In genomic region chr2:237405006-237405559, GRCh38 we compare ENCODE assay signal across 19 cellular contexts. TPM values are rescaled to one million over a fixed set of nuclear protein-coding genes. Genes with fewer than 3 reads are reported as not detected.
DNase-seq lines count a peak whose midpoint lies in the region; ATAC-seq and TF ChIP-seq lines count a peak whose summit lies in the region.
"Had no signal": no experiment of that assay in that cellular context is flagged by ENCODE, and none has a peak within 500 bp of the region (broad histone marks: within the 10 kb centered on the region; RNA-seq: fewer than 3 reads in every experiment).

No MANE protein-coding gene starts in this region.

- TF ChIP-seq EP300 in suprapubic skin (IDR thresholded peaks at IDR 0.05) = no peak

- peaks cover 15% of the 10 kb centered on the region for H3K27me3 Mint-ChIP-seq in HFFc6 (ENCODE audit: insufficient read depth)
- H3K27me3 Mint-ChIP-seq in mesothelial cell of epicardium (ENCODE audit: low read depth) = no peaks in the 10 kb centered on the region
- H3K27me3 Mint-ChIP-seq: activated CD4-positive, alpha-beta T cell treated with anti-CD3 and anti-CD28 coated beads, Interleukin-2, amount 10 ng/mL, durations not matched to agents 7 days and 5 days had no signal

- H3K27ac Mint-ChIP-seq in HFFc6 (peak overlapping the region; percentile 93), mesothelial cell of epicardium (peak overlapping the region; percentile 57)
- H3K27ac Mint-ChIP-seq: activated CD4-positive, alpha-beta T cell treated with anti-CD3 and anti-CD28 coated beads, Interleukin-2, amount 10 ng/mL, durations not matched to agents 7 days and 5 days; B cell; nephron progenitor cell; T-cell had no signal

- peaks cover 22% of the 10 kb centered on the region for H3K4me1 ChIP-seq in suprapubic skin

- ATAC-seq in HG02852 (IDR thresholded peaks at IDR 0.05; ENCODE audit: unreplicated experiment) = no peak
- ATAC-seq: T-cell had no signal

- no peaks in the 10 kb centered on the region for H3K9me3 ChIP-seq in suprapubic skin
- H3K9me3 ChIP-seq: thoracic aorta had no signal

- H3K4me3 ChIP-seq in cardiac fibroblast (replicated peaks in 1 of 2; ENCODE audit: low read depth in 2 of 2, low read length in 2 of 2) (peak overlapping the region in 1 of 2 donors; percentile 98), suprapubic skin (peak overlapping the region; percentile 5)
- H3K4me3 ChIP-seq: thoracic aorta had no signal

- peak overlapping the region; percentile 82 for H3K4me3 Mint-ChIP-seq in HFFc6
- peak overlapping the region; percentile 16 for H3K4me3 Mint-ChIP-seq in mesothelial cell of epicardium
- H3K4me3 Mint-ChIP-seq: activated CD4-positive, alpha-beta T cell treated with anti-CD3 and anti-CD28 coated beads, Interleukin-2, amount 10 ng/mL, durations not matched to agents 7 days and 5 days; B cell; nephron progenitor cell; T-cell had no signal

- 52% methylated on average over 13 of the region's 13 CpGs for WGBS in suprapubic skin

- peaks cover 4% of the 10 kb centered on the region; the same call in 1 of the 2 replicates for H3K9me3 Mint-ChIP-seq in HFFc6
- no peaks in the 10 kb centered on the region for H3K9me3 Mint-ChIP-seq in mesothelial cell of epicardium
- H3K9me3 Mint-ChIP-seq: activated CD4-positive, alpha-beta T cell treated with anti-CD3 and anti-CD28 coated beads, Interleukin-2, amount 10 ng/mL, durations not matched to agents 7 days and 5 days; T-cell had no signal

- no peaks in the 10 kb centered on the region for H3K27me3 ChIP-seq in suprapubic skin

- DNase-seq in HFFc6 = no peak
- peak; percentile 69 to 81 for DNase-seq in cardiac fibroblast (ENCODE audit: low read depth in 2 of 2)
- DNase-seq in mesothelial cell of epicardium (ENCODE audit: low spot score in 2 of 2, unreplicated experiment in 2 of 2) = no peak
- DNase-seq in suprapubic skin (ENCODE audit: low spot score in 2 of 2) = no peak
- DNase-seq in SW480 (ENCODE audit: low spot score) = no peak
- DNase-seq in NCI-H1694 (lab: John Stamatoyannopoulos, UW) = no peak
- DNase-seq: activated CD4-positive, alpha-beta T cell treated with anti-CD3 and anti-CD28 coated beads, Interleukin-2, amount 10 ng/mL, durations not matched to agents 7 days and 5 days; activated gamma-delta T cell; COR-L47; effector CD8-positive, alpha-beta T cell; Kasumi-1; NCI-H1092 treated with DMSO at 0.1 percent for 48 hours; NCI-H2081 treated with DMSO at 0.1 percent for 48 hours; nephron progenitor cell; SHP77 treated with DMSO at 0.1 percent for 48 hours; T-cell had no signal

- TF ChIP-seq POLR2A in suprapubic skin (IDR thresholded peaks at IDR 0.05) = no peak

- peaks cover 75% of the 10 kb centered on the region for H3K36me3 Mint-ChIP-seq in HFFc6 (ENCODE audit: low read depth)
- H3K36me3 Mint-ChIP-seq in mesothelial cell of epicardium = no peaks in the 10 kb centered on the region
- H3K36me3 Mint-ChIP-seq: T-cell had no signal

- peaks cover 94% of the 10 kb centered on the region for H3K4me1 Mint-ChIP-seq in HFFc6 (ENCODE audit: low read depth)
- H3K4me1 Mint-ChIP-seq in mesothelial cell of epicardium = peaks cover 32% of the 10 kb centered on the region
- H3K4me1 Mint-ChIP-seq: activated CD4-positive, alpha-beta T cell treated with anti-CD3 and anti-CD28 coated beads, Interleukin-2, amount 10 ng/mL, durations not matched to agents 7 days and 5 days; B cell; T-cell had no signal

- peak overlapping the region; percentile 69 for H3K27ac ChIP-seq in suprapubic skin
- H3K27ac ChIP-seq: thoracic aorta had no signal

- no peak for TF ChIP-seq CTCF in HFFc6 (IDR thresholded peaks at IDR 0.05)
- no peak for TF ChIP-seq CTCF in cardiac fibroblast (IDR thresholded peaks at IDR 0.05; ENCODE audit: low read depth, low read length)
- no peak for TF ChIP-seq CTCF in mesothelial cell of epicardium (IDR thresholded peaks at IDR 0.05; ENCODE audit: unreplicated experiment)
- TF ChIP-seq CTCF in suprapubic skin (IDR thresholded peaks at IDR 0.05) = no peak

- no peaks in the 10 kb centered on the region for H3K36me3 ChIP-seq in suprapubic skin

RNA-seq across cellular contexts. Expression of gene COL6A3, which starts 8.9 kb away (rescaled TPM):
- total RNA-seq in HFFc6 (2021; fragmentation: NEBNext Ultra II Directional; extraction: Animal tissue kit (Norgen Biotek cat#: 25700)) = 100 to 1,000 TPM; 409 to 759 (median 458) TPM
- total RNA-seq in mesothelial cell of epicardium = 544 to 655 TPM (median 645 TPM) in 3 replicates
- total RNA-seq in suprapubic skin = 10 to 100 TPM; 50.1 to 79.2 (median 66.3) TPM

Comparison
In these comparisons a context has a peak if more than half of its experiments do, and no peak if none do; other contexts are left out.
1. DNase-seq: peak in cardiac fibroblast (2 of 2); none in HFFc6 (single experiment), mesothelial cell of epicardium (0 of 2), suprapubic skin (0 of 2), SW480 (single experiment) and NCI-H1694 (single experiment).